In the genomic region with DNA sequence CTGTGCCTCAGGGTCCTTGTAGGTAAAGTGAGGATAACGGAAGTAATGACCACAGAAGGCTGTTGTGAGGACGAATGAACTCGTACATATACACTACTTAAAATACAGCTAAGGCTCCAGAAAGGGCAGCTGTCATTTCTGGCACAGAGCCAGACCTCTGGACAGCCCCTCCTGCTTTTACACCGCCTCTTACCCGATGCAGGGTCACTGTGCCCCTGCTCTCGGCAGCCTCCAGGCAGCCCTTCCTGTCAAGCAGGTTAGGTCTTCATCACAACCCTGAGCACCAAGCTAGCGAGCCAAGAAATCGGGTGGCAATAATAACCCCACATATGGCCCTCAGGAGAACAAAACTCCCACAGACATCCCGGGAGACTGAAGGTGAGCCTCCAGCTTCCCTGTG, we compare ENCODE assay signal across 17 cellular contexts. TPM values are rescaled to one million over a fixed set of nuclear protein-coding genes. Genes with fewer than 3 reads are reported as not detected.
DNase-seq lines count a peak whose midpoint lies in the region; ATAC-seq and TF ChIP-seq lines count a peak whose summit lies in the region.
"Had no signal": no experiment of that assay in that cellular context is flagged by ENCODE, and none has a peak within 500 bp of the region (broad histone marks: within the 10 kb centered on the region; RNA-seq: fewer than 3 reads in every experiment).

No MANE protein-coding gene starts in this region.

- H3K9ac ChIP-seq in OCI-LY1 (ENCODE audit: low read length), result no peak overlapping the region

- no peaks in the 10 kb centered on the region for H4K20me1 ChIP-seq in OCI-LY1 (ENCODE audit: insufficient read depth, low read length)

- H3K9me3 ChIP-seq in OCI-LY1 (ENCODE audit: low read length), result no peaks in the 10 kb centered on the region
- no peaks in the 10 kb centered on the region for H3K9me3 ChIP-seq in heart right ventricle
- H3K9me3 ChIP-seq: Peyer's patch, suprapubic skin had no signal

- H3K36me3 Mint-ChIP-seq in nephron (ENCODE audit: low read depth), result no peaks in the 10 kb centered on the region
- H3K36me3 Mint-ChIP-seq: activated naive CD8-positive, alpha-beta T cell treated with anti-CD3 and anti-CD28 coated beads, Interleukin-2, amount 10 ng/mL, durations not matched to agents 7 days and 5 days had no signal

- no peaks in the 10 kb centered on the region for H3K79me2 ChIP-seq in OCI-LY1 (ENCODE audit: insufficient read depth, low read length)

- TF ChIP-seq CTCF in OCI-LY1 (IDR thresholded peaks at IDR 0.05; ENCODE audit: low read length) (no peak), nephron (IDR thresholded peaks at IDR 0.05; ENCODE audit: unreplicated experiment in 3 of 3) (no peak), heart right ventricle (IDR thresholded peaks at IDR 0.05) (no peak)

- no peak overlapping the region for H2AFZ ChIP-seq in OCI-LY1 (ENCODE audit: low read length)

- H3F3A ChIP-seq in OCI-LY1 (ENCODE audit: insufficient read depth, low read length), result no peaks in the 10 kb centered on the region

- no peak for ATAC-seq in heart right ventricle
- ATAC-seq in GM21737 (IDR thresholded peaks at IDR 0.05; ENCODE audit: unreplicated experiment), result no peak
- no peak for ATAC-seq in GM21447 (IDR thresholded peaks at IDR 0.05; ENCODE audit: unreplicated experiment)
- ATAC-seq: left lobe of liver had no signal

- H3K36me3 ChIP-seq in OCI-LY1 (ENCODE audit: insufficient read depth, low read length) (no peaks in the 10 kb centered on the region), heart right ventricle (peaks cover 0 to 4% (median 0%) of the 10 kb centered on the region in 9 donors)
- H3K36me3 ChIP-seq: suprapubic skin had no signal

- 57 to 61% methylated on average over 9 of the region's 9 CpGs for WGBS in heart right ventricle, 2 donors

- H3K9me2 ChIP-seq in OCI-LY1 (ENCODE audit: low read depth, low read length), result no peaks in the 10 kb centered on the region

- no peak overlapping the region for H3K4me3 Mint-ChIP-seq in nephron
- H3K4me3 Mint-ChIP-seq: activated naive CD8-positive, alpha-beta T cell treated with anti-CD3 and anti-CD28 coated beads, Interleukin-2, amount 10 ng/mL, durations not matched to agents 7 days and 5 days had no signal

- no peaks in the 10 kb centered on the region for H3K9me3 Mint-ChIP-seq in nephron
- H3K9me3 Mint-ChIP-seq: activated naive CD8-positive, alpha-beta T cell treated with anti-CD3 and anti-CD28 coated beads, Interleukin-2, amount 10 ng/mL, durations not matched to agents 7 days and 5 days had no signal

- peak; percentile 28 for DNase-seq in NCI-H2196 (lab: John Stamatoyannopoulos, UW; ENCODE audit: unreplicated experiment)
- DNase-seq in NCI-H2196 treated with DMSO at 0.1 percent for 48 hours (lab: John Stamatoyannopoulos, UW; ENCODE audit: unreplicated experiment), result no peak
- peak; percentile 41 for DNase-seq in NCI-H1105 (lab: John Stamatoyannopoulos, UW)
- DNase-seq in heart right ventricle, result no peak
- DNase-seq: activated CD4-positive, alpha-beta T cell treated with anti-CD3 and anti-CD28 coated beads for 48 hours; activated naive CD8-positive, alpha-beta T cell treated with anti-CD3 and anti-CD28 coated beads, Interleukin-2, amount 10 ng/mL, durations not matched to agents 7 days and 5 days; effector CD8-positive, alpha-beta T cell; Karpas-422; NCI-H2081 treated with DMSO at 0.1 percent for 48 hours; Peyer's patch had no signal

- intact Hi-C loops in heart right ventricle (cut with DNase I), result no loop called here

- H3K4me3 ChIP-seq in OCI-LY1 (ENCODE audit: low read depth, low read length, poor library complexity, severe bottlenecking) (no peak overlapping the region), heart right ventricle (no peak overlapping the region)
- H3K4me3 ChIP-seq: Peyer's patch, suprapubic skin had no signal

- H3K4me1 ChIP-seq in OCI-LY1 (ENCODE audit: insufficient read depth, low read length, severe bottlenecking), result peaks cover 13% of the 10 kb centered on the region
- peaks cover 0 to 16% (median 6%) of the 10 kb centered on the region in 9 donors for H3K4me1 ChIP-seq in heart right ventricle
- H3K4me1 ChIP-seq: suprapubic skin had no signal

- H3K27ac ChIP-seq in OCI-LY1 (ENCODE audit: low read depth, low read length, poor library complexity, severe bottlenecking) (no peak overlapping the region), heart right ventricle (no peak overlapping the region)
- H3K27ac ChIP-seq: HL-60, suprapubic skin had no signal

- H3K27ac Mint-ChIP-seq in nephron, result peak overlapping the region in 2 of 3 experiments; percentile 27 to 74

- H3K4me1 Mint-ChIP-seq in nephron, result peaks cover 23% of the 10 kb centered on the region

- H3K27me3 Mint-ChIP-seq in nephron (ENCODE audit: low read depth), result peaks cover 16% of the 10 kb centered on the region
- H3K27me3 Mint-ChIP-seq: activated naive CD8-positive, alpha-beta T cell treated with anti-CD3 and anti-CD28 coated beads, Interleukin-2, amount 10 ng/mL, durations not matched to agents 7 days and 5 days had no signal

- peak overlapping the region; percentile 3; the same call in 1 of the 2 replicates for H3K4me2 ChIP-seq in OCI-LY1 (ENCODE audit: low read length)

- H3K27me3 ChIP-seq in OCI-LY1 (ENCODE audit: insufficient read depth, low read length), result no peaks in the 10 kb centered on the region
- no peaks in the 10 kb centered on the region for H3K27me3 ChIP-seq in heart right ventricle
- H3K27me3 ChIP-seq: Peyer's patch, suprapubic skin had no signal

RNA-seq across cellular contexts. Expression of a gene that starts 8.5 kb away (rescaled TPM):
- 1 to 10 TPM in 9 of 10 donors, under 1 TPM in 1; 1.00 to 5.9 (median 1.7) TPM for total RNA-seq in heart right ventricle
- polyA plus RNA-seq in heart right ventricle, result under 1 TPM; 0.51 to 0.68 TPM

RNA-seq across cellular contexts. Expression of a gene that starts 53.1 kb away (rescaled TPM):
- 1 to 10 TPM; 1.7 to 7.8 (median 3.7) TPM for total RNA-seq in heart right ventricle
- 10 to 100 TPM in 1 of 2 donors, 1 to 10 TPM in 1; 2.3 to 14.8 TPM for polyA plus RNA-seq in heart right ventricle

Comparison
In these comparisons a context has a peak if more than half of its experiments do, and no peak if none do; other contexts are left out.
1. DNase-seq: peak in NCI-H2196 (single experiment) and NCI-H1105 (single experiment); none in NCI-H2196 treated with DMSO at 0.1 percent for 48 hours (single experiment) and heart right ventricle (0 of 2).